In the genomic region with DNA sequence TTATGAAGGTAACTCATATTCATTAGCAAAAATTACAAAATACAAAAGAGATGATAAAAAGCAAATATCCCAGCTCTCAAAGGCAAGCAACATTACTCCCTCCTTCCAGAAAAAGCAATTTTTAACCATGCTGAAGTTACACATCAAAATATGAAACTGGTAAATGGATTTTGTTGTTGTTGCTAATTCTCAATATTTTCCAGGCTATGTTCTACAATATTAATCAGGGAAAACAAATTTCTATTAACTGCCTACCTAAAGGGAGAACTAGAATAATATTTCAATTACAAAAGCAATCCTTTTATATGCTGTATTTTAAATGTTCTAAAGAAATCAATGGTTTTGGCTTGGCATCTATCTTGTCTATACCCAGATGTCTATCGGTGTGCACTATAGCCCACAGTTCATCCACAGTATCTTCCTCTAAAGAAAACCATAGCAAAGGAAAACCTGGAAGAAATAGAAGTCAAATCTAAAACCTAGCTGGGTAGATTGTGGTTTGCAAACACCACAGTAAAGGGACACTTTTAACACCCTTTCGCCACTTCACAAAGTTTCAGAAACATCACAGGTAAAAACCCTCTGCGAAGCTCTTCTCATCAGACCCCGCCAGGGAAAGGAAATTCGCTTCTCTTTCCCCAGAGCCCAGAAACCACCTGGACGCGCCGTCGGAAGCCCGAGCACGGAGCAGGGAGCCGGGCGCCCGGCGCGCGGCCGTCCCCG, we compare ENCODE assay signal across 9 cellular contexts. TPM values are rescaled to one million over a fixed set of nuclear protein-coding genes. Genes with fewer than 3 reads are reported as not detected.
DNase-seq lines count a peak whose midpoint lies in the region; ATAC-seq, FAIRE-seq and TF ChIP-seq lines count a peak whose summit lies in the region.
"Had no signal": no experiment of that assay in that cellular context is flagged by ENCODE, and none has a peak within 500 bp of the region (broad histone marks: within the 10 kb centered on the region; RNA-seq: fewer than 3 reads in every experiment).

No MANE protein-coding gene starts in this region.

- DNase-seq in activated B cell treated with CpG ODN at 0.5 μM for 24 hours (no peak), kidney (no peak), tibial nerve (ENCODE audit: low spot score in 2 of 2) (no peak), HEK293T (ENCODE audit: extremely low spot score) (no peak), D721Med (ENCODE audit: insufficient read length, low spot score) (no peak), COR-L47 (lab: John Stamatoyannopoulos, UW) (no peak)

- FAIRE-seq in kidney (lab: Jason Lieb, UNC) (no peak), D721Med (lab: Jason Lieb, UNC) (no peak)

- peak overlapping the region; percentile 24 for H3K27ac Mint-ChIP-seq in activated B cell treated with CpG ODN at 0.5 μM for 24 hours

- H3K4me1 Mint-ChIP-seq in activated B cell treated with CpG ODN at 0.5 μM for 24 hours: peaks cover 52% of the 10 kb centered on the region

- TF ChIP-seq POLR2A in tibial nerve (IDR thresholded peaks at IDR 0.05): no peak

- peaks cover 5% of the 10 kb centered on the region for H3K27me3 Mint-ChIP-seq in activated B cell treated with CpG ODN at 0.5 μM for 24 hours

- no peaks in the 10 kb centered on the region for H3K9me3 Mint-ChIP-seq in activated B cell treated with CpG ODN at 0.5 μM for 24 hours

- peak overlapping the region in 1 of 2 donors; percentile 29 for H3K27ac ChIP-seq in kidney (ENCODE audit: low read depth in 2 of 2, low read length in 2 of 2)
- H3K27ac ChIP-seq in tibial nerve: peak overlapping the region; percentile 76 to 90 (median 87)

- H3K4me3 Mint-ChIP-seq in activated B cell treated with CpG ODN at 0.5 μM for 24 hours: peak overlapping the region; percentile 89

- H3K36me3 ChIP-seq in kidney (ENCODE audit: control insufficient read depth in 1 of 2, insufficient read depth in 2 of 2, low read length in 2 of 2) (no peaks in the 10 kb centered on the region), tibial nerve (no peaks in the 10 kb centered on the region)

- WGBS in tibial nerve, 2 donors: 13 to 31% methylated on average over 4 to 19 of the region's 19 CpGs

- no peaks in the 10 kb centered on the region for H3K9me3 ChIP-seq in kidney (ENCODE audit: control insufficient read depth in 1 of 2, low read length in 2 of 2)
- H3K9me3 ChIP-seq in tibial nerve: peaks cover 0 to 3% (median 0%) of the 10 kb centered on the region in 4 donors

- CTCF ChIA-PET in activated B cell treated with CpG ODN at 0.5 μM for 24 hours (lab: Charles Lee) (no interaction called here), HEK293T (lab: Yijun Ruan, JAX) (interaction anchor here (0.8 kb wide), 1 partner anchor 41 kb away, joined by 3 read pairs; no protein-coding TSS in a partner anchor)

- intact Hi-C loops in activated B cell treated with CpG ODN at 0.5 μM for 24 hours (cut with micrococcal nuclease) (loop anchor here (5.0 kb wide), 2 partner anchors 323 to 1438 kb away; a partner anchor contains a TSS), kidney (cut with DNase I) (no loop called here)

- H3K4me3 ChIP-seq in kidney (ENCODE audit: low read length in 2 of 2) (peak overlapping the region in 1 of 2 donors; percentile 73), tibial nerve (peak overlapping the region; percentile 36 to 77 (median 66))

- H3K9ac ChIP-seq in kidney (ENCODE audit: low read length in 2 of 2): peak overlapping the region; percentile 59 to 60

- TF ChIP-seq EP300 in tibial nerve (IDR thresholded peaks at IDR 0.05): no peak

- H3K4me1 ChIP-seq in kidney (ENCODE audit: control insufficient read depth in 1 of 2, insufficient read depth in 1 of 2, low read depth in 1 of 2, low read length in 2 of 2) (peaks cover 6% of the 10 kb centered on the region in 2 donors), tibial nerve (peaks cover 0 to 22% (median 5%) of the 10 kb centered on the region in 4 donors)

- no peaks in the 10 kb centered on the region for H3K36me3 Mint-ChIP-seq in activated B cell treated with CpG ODN at 0.5 μM for 24 hours (ENCODE audit: low read depth)

- ATAC-seq in GM18868 (IDR thresholded peaks at IDR 0.05; ENCODE audit: unreplicated experiment) (peak; percentile 27), HG02623 (IDR thresholded peaks at IDR 0.05; ENCODE audit: unreplicated experiment) (peak; percentile 8), activated B cell treated with CpG ODN at 0.5 μM for 24 hours (ENCODE audit: low read depth) (no peak)

- POLR2A ChIA-PET in activated B cell treated with CpG ODN at 0.5 μM for 24 hours (lab: Charles Lee): interaction anchor here (0.5 to 1.2 kb wide), 4 partner anchors 12 to 520 kb away, joined by 3 to 5 read pairs (median 3); no protein-coding TSS in a partner anchor
- POLR2A ChIA-PET in HEK293T (lab: Yijun Ruan, JAX): no interaction called here

- no peak for TF ChIP-seq CTCF in activated B cell treated with CpG ODN at 0.5 μM for 24 hours (IDR thresholded peaks at IDR 0.05)
- TF ChIP-seq CTCF in kidney (IDR thresholded peaks at IDR 0.05; ENCODE audit: borderline replicate concordance, extremely low read depth, insufficient read depth): no peak
- TF ChIP-seq CTCF in tibial nerve (IDR thresholded peaks at IDR 0.05): no peak
- TF ChIP-seq CTCF in D721Med (IDR thresholded peaks at IDR 0.05; ENCODE audit: insufficient read depth, missing control alignments): no peak

- peaks cover 0 to 4% of the 10 kb centered on the region in 2 donors for H3K27me3 ChIP-seq in tibial nerve

TF ChIP-seq in HEK293T, 16 proteins besides CTCF, POLR2A, EP300 and RAD21:
- TF ChIP-seq SUZ12 (IDR thresholded peaks at IDR 0.05) (no peak), SP1 (IDR thresholded peaks at IDR 0.05) (no peak), ARNT (IDR thresholded peaks at IDR 0.05) (no peak), FOXM1 (IDR thresholded peaks at IDR 0.05; ENCODE audit: borderline replicate concordance) (no peak), HDGF (IDR thresholded peaks at IDR 0.05; ENCODE audit: borderline replicate concordance) (no peak), FOXK2 (IDR thresholded peaks at IDR 0.05) (no peak), NFRKB (IDR thresholded peaks at IDR 0.05) (no peak), L3MBTL2 (conservative IDR thresholded peaks at IDR 0.05) (no peak), BHLHE40 (IDR thresholded peaks at IDR 0.05; ENCODE audit: borderline replicate concordance) (no peak)
- TF ChIP-seq, protein P1, sequence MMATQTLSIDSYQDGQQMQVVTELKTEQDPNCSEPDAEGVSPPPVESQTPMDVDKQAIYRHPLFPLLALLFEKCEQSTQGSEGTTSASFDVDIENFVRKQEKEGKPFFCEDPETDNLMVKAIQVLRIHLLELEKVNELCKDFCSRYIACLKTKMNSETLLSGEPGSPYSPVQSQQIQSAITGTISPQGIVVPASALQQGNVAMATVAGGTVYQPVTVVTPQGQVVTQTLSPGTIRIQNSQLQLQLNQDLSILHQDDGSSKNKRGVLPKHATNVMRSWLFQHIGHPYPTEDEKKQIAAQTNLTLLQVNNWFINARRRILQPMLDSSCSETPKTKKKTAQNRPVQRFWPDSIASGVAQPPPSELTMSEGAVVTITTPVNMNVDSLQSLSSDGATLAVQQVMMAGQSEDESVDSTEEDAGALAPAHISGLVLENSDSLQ (IDR thresholded peaks at IDR 0.05): no peak
TF ChIP-seq in HEK293T: peak in this region for 0.

RNA-seq across cellular contexts. Expression of a gene that starts 32.0 kb away (rescaled TPM):
- total RNA-seq in activated B cell treated with CpG ODN at 0.5 μM for 24 hours: 9.4 and 12.1 TPM in 2 replicates
- total RNA-seq in kidney: 39.7 TPM
- 5.8 TPM for polyA plus RNA-seq in kidney (ENCODE audit: insufficient read depth, low read depth, low replicate concordance)
- 10 to 100 TPM; 23.4 to 35.2 (median 25.7) TPM for total RNA-seq in tibial nerve
- total RNA-seq: LHCN-M2 had no signal
